1 cellular context compared by ENCODE assay signal in genomic region chr1:150235852-150236613, GRCh38.
TF ChIP-seq lines count a peak whose summit lies in the region.

Gene ANP32E, minus strand, starts transcription at chr1:150236112. Its CDS starts 326 bp downstream, at chr1:150235786.

TF ChIP-seq in GM12878, 131 proteins besides CTCF, POLR2A, EP300 and RAD21 (continued from another document and continues in another):
- TF ChIP-seq, protein P1, sequence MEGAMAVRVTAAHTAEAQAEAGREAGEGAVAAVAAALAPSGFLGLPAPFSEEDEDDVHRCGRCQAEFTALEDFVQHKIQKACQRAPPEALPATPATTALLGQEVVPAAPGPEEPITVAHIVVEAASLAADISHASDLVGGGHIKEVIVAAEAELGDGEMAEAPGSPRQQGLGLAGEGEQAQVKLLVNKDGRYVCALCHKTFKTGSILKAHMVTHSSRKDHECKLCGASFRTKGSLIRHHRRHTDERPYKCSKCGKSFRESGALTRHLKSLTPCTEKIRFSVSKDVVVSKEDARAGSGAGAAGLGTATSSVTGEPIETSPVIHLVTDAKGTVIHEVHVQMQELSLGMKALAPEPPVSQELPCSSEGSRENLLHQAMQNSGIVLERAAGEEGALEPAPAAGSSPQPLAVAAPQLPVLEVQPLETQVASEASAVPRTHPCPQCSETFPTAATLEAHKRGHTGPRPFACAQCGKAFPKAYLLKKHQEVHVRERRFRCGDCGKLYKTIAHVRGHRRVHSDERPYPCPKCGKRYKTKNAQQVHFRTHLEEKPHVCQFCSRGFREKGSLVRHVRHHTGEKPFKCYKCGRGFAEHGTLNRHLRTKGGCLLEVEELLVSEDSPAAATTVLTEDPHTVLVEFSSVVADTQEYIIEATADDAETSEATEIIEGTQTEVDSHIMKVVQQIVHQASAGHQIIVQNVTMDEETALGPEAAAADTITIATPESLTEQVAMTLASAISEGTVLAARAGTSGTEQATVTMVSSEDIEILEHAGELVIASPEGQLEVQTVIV (IDR thresholded peaks at IDR 0.05; ENCODE audit: borderline replicate concordance, partially characterized antibody), result peak; percentile 47
- TF ChIP-seq WRNIP1 (IDR thresholded peaks at IDR 0.05; ENCODE audit: borderline replicate concordance, low read depth, low read length), result no peak
- no peak for TF ChIP-seq ZBTB33 (IDR thresholded peaks at IDR 0.05)
- TF ChIP-seq NFIC (IDR thresholded peaks at IDR 0.05; ENCODE audit: low read depth, low read length), result peak; percentile 41; the same call in 1 of the 2 replicates
- TF ChIP-seq POU2F2 (IDR thresholded peaks at IDR 0.05; ENCODE audit: borderline replicate concordance, low read depth, low read length), result peak; percentile 95
- TF ChIP-seq YY1 (IDR thresholded peaks at IDR 0.05; ENCODE audit: low read depth, low read length), result peak; percentile 97
- no peak for TF ChIP-seq EZH2 (IDR thresholded peaks at IDR 0.05; ENCODE audit: borderline replicate concordance, control insufficient read depth, low read depth, low read length)
- TF ChIP-seq IRF4 (IDR thresholded peaks at IDR 0.05; ENCODE audit: low read depth, low read length), result peak; percentile 63; the same call in 1 of the 2 replicates
- peak; percentile 98 for TF ChIP-seq HDGF (IDR thresholded peaks at IDR 0.05)
- peak; percentile 72 for TF ChIP-seq RELB (IDR thresholded peaks at IDR 0.05; ENCODE audit: low read depth)
- TF ChIP-seq SMAD1 (IDR thresholded peaks at IDR 0.05; ENCODE audit: low read depth, partially characterized antibody), result peak; percentile 91
- TF ChIP-seq, protein P2, sequence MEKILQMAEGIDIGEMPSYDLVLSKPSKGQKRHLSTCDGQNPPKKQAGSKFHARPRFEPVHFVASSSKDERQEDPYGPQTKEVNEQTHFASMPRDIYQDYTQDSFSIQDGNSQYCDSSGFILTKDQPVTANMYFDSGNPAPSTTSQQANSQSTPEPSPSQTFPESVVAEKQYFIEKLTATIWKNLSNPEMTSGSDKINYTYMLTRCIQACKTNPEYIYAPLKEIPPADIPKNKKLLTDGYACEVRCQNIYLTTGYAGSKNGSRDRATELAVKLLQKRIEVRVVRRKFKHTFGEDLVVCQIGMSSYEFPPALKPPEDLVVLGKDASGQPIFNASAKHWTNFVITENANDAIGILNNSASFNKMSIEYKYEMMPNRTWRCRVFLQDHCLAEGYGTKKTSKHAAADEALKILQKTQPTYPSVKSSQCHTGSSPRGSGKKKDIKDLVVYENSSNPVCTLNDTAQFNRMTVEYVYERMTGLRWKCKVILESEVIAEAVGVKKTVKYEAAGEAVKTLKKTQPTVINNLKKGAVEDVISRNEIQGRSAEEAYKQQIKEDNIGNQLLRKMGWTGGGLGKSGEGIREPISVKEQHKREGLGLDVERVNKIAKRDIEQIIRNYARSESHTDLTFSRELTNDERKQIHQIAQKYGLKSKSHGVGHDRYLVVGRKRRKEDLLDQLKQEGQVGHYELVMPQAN (conservative IDR thresholded peaks at IDR 0.05), result peak; percentile 74
- TF ChIP-seq CHD2 (IDR thresholded peaks at IDR 0.05; ENCODE audit: borderline replicate concordance, low read depth, low read length), result peak; percentile 96
- TF ChIP-seq, protein P3, sequence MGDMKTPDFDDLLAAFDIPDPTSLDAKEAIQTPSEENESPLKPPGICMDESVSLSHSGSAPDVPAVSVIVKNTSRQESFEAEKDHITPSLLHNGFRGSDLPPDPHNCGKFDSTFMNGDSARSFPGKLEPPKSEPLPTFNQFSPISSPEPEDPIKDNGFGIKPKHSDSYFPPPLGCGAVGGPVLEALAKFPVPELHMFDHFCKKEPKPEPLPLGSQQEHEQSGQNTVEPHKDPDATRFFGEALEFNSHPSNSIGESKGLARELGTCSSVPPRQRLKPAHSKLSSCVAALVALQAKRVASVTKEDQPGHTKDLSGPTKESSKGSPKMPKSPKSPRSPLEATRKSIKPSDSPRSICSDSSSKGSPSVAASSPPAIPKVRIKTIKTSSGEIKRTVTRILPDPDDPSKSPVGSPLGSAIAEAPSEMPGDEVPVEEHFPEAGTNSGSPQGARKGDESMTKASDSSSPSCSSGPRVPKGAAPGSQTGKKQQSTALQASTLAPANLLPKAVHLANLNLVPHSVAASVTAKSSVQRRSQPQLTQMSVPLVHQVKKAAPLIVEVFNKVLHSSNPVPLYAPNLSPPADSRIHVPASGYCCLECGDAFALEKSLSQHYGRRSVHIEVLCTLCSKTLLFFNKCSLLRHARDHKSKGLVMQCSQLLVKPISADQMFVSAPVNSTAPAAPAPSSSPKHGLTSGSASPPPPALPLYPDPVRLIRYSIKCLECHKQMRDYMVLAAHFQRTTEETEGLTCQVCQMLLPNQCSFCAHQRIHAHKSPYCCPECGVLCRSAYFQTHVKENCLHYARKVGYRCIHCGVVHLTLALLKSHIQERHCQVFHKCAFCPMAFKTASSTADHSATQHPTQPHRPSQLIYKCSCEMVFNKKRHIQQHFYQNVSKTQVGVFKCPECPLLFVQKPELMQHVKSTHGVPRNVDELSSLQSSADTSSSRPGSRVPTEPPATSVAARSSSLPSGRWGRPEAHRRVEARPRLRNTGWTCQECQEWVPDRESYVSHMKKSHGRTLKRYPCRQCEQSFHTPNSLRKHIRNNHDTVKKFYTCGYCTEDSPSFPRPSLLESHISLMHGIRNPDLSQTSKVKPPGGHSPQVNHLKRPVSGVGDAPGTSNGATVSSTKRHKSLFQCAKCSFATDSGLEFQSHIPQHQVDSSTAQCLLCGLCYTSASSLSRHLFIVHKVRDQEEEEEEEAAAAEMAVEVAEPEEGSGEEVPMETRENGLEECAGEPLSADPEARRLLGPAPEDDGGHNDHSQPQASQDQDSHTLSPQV (IDR thresholded peaks at IDR 0.05), result no peak
- no peak for TF ChIP-seq HDAC6 (IDR thresholded peaks at IDR 0.05; ENCODE audit: unreplicated experiment)
- TF ChIP-seq E2F8 (IDR thresholded peaks at IDR 0.05; ENCODE audit: low read depth, partially characterized antibody), result peak; percentile 95
- no peak for TF ChIP-seq SMC3 (IDR thresholded peaks at IDR 0.05; ENCODE audit: borderline replicate concordance, low read length)
- TF ChIP-seq SP1 (IDR thresholded peaks at IDR 0.05; ENCODE audit: low read depth, low read length), result peak; percentile 99
- TF ChIP-seq, protein P4, sequence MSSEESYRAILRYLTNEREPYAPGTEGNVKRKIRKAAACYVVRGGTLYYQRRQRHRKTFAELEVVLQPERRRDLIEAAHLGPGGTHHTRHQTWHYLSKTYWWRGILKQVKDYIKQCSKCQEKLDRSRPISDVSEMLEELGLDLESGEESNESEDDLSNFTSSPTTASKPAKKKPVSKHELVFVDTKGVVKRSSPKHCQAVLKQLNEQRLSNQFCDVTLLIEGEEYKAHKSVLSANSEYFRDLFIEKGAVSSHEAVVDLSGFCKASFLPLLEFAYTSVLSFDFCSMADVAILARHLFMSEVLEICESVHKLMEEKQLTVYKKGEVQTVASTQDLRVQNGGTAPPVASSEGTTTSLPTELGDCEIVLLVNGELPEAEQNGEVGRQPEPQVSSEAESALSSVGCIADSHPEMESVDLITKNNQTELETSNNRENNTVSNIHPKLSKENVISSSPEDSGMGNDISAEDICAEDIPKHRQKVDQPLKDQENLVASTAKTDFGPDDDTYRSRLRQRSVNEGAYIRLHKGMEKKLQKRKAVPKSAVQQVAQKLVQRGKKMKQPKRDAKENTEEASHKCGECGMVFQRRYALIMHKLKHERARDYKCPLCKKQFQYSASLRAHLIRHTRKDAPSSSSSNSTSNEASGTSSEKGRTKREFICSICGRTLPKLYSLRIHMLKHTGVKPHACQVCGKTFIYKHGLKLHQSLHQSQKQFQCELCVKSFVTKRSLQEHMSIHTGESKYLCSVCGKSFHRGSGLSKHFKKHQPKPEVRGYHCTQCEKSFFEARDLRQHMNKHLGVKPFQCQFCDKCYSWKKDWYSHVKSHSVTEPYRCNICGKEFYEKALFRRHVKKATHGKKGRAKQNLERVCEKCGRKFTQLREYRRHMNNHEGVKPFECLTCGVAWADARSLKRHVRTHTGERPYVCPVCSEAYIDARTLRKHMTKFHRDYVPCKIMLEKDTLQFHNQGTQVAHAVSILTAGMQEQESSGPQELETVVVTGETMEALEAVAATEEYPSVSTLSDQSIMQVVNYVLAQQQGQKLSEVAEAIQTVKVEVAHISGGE (CRISPR knock-in tag; IDR thresholded peaks at IDR 0.05), result no peak
- TF ChIP-seq, protein P5, sequence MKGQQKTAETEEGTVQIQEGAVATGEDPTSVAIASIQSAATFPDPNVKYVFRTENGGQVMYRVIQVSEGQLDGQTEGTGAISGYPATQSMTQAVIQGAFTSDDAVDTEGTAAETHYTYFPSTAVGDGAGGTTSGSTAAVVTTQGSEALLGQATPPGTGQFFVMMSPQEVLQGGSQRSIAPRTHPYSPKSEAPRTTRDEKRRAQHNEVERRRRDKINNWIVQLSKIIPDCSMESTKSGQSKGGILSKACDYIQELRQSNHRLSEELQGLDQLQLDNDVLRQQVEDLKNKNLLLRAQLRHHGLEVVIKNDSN (IDR thresholded peaks at IDR 0.05; ENCODE audit: borderline replicate concordance, extremely low read length, insufficient read depth, low read depth, low read length), result no peak
- no peak for TF ChIP-seq FOXK2 (IDR thresholded peaks at IDR 0.05)
- 0 out of 2 replicates have a peak, but pooled peaks have one; percentile 70 for TF ChIP-seq STAT3 (IDR thresholded peaks at IDR 0.05; ENCODE audit: low read depth, low read length)
- TF ChIP-seq MYC (IDR thresholded peaks at IDR 0.05; ENCODE audit: insufficient read depth, insufficient read length, insufficient replicate concordance, low read length, severe bottlenecking), result peak; percentile 34
- peak; percentile 94 for TF ChIP-seq CREB1 (IDR thresholded peaks at IDR 0.05; ENCODE audit: low read depth)
- peak; percentile 89 for TF ChIP-seq NFYA (IDR thresholded peaks at IDR 0.05; ENCODE audit: borderline replicate concordance, low read depth, low read length)
- TF ChIP-seq CHD4 (IDR thresholded peaks at IDR 0.05), result no peak
- peak; percentile 83; the same call in 1 of the 2 replicates for TF ChIP-seq LARP7 (IDR thresholded peaks at IDR 0.05)
- TF ChIP-seq TAF1 (IDR thresholded peaks at IDR 0.05; ENCODE audit: borderline replicate concordance, low read depth, low read length), result peak; percentile 100
- peak; percentile 54 for TF ChIP-seq EED (IDR thresholded peaks at IDR 0.05; ENCODE audit: low read depth)
- peak; percentile 92 for TF ChIP-seq ZNF207 (IDR thresholded peaks at IDR 0.05; ENCODE audit: borderline replicate concordance)
- 0 out of 2 replicates have a peak, but pooled peaks have one; percentile 34 for TF ChIP-seq HCFC1 (IDR thresholded peaks at IDR 0.05; ENCODE audit: low read length)
- TF ChIP-seq SPI1 (IDR thresholded peaks at IDR 0.05; ENCODE audit: borderline replicate concordance, insufficient read depth, low read depth, low read length), result peak; percentile 51; the same call in 1 of the 2 replicates
- peak; percentile 74 for TF ChIP-seq RELA (IDR thresholded peaks at IDR 0.05; ENCODE audit: borderline replicate concordance, partially characterized antibody)
- no peak for TF ChIP-seq HSF1 (IDR thresholded peaks at IDR 0.05; ENCODE audit: low read depth, low read length)
- TF ChIP-seq SIN3A (IDR thresholded peaks at IDR 0.05; ENCODE audit: low read depth, low read length), result peak; percentile 6; the same call in 1 of the 2 replicates
- TF ChIP-seq PML (IDR thresholded peaks at IDR 0.05; ENCODE audit: low read length), result peak; percentile 95
- no peak for TF ChIP-seq NFXL1 (IDR thresholded peaks at IDR 0.05; ENCODE audit: borderline replicate concordance)
- TF ChIP-seq CREM (IDR thresholded peaks at IDR 0.05; ENCODE audit: low read depth), result peak; percentile 89
